In the genomic region with DNA sequence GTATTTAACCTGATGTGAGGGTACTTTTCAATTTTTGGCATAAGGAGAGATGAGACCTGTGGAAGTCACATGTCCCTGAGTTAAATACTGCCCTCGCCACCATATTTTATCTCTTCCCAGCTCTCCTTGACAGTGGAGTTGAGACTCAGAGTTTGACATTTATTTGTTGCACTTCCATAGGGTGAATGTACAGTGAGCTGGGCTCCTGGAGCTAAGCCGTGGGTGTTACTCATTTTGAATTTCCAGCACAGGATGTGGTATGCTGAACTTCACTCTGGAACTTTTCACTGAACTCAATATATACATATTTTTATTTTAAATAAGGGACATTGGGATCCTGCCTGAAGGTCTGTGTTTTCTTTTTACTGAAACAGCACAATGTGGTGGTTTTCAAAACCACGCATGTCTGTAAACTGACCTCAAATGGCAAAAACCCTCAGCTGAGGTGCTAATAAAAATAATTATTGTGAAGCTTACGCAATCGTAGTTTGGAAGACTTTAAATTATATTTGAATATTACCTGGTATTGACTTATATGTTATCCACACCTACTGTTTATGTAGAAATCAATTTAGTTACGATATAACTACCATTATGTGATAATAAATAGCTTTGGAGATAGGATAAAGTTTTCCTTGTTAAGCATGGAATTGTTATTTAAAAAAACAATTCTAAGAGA, we compare ENCODE assay signal across 2 cellular contexts.
TF ChIP-seq lines count a peak whose summit lies in the region.

No MANE protein-coding gene starts in this region.

TF ChIP-seq in HepG2, 621 proteins besides CTCF, POLR2A, EP300 and RAD21:
- no peak for TF ChIP-seq HNRNPK (IDR thresholded peaks at IDR 0.05; ENCODE audit: low read depth, low read length, poor library complexity, severe bottlenecking)
- TF ChIP-seq HES4 (CRISPR knock-in tag; IDR thresholded peaks at IDR 0.05; ENCODE audit: borderline replicate concordance) = no peak
- TF ChIP-seq, protein P1, sequence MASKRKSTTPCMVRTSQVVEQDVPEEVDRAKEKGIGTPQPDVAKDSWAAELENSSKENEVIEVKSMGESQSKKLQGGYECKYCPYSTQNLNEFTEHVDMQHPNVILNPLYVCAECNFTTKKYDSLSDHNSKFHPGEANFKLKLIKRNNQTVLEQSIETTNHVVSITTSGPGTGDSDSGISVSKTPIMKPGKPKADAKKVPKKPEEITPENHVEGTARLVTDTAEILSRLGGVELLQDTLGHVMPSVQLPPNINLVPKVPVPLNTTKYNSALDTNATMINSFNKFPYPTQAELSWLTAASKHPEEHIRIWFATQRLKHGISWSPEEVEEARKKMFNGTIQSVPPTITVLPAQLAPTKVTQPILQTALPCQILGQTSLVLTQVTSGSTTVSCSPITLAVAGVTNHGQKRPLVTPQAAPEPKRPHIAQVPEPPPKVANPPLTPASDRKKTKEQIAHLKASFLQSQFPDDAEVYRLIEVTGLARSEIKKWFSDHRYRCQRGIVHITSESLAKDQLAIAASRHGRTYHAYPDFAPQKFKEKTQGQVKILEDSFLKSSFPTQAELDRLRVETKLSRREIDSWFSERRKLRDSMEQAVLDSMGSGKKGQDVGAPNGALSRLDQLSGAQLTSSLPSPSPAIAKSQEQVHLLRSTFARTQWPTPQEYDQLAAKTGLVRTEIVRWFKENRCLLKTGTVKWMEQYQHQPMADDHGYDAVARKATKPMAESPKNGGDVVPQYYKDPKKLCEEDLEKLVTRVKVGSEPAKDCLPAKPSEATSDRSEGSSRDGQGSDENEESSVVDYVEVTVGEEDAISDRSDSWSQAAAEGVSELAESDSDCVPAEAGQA (IDR thresholded peaks at IDR 0.05; ENCODE audit: low read depth) = no peak
- TF ChIP-seq, protein P1 (CRISPR knock-in tag; IDR thresholded peaks at IDR 0.05; ENCODE audit: borderline replicate concordance) = no peak
- TF ChIP-seq GTF3A (CRISPR knock-in tag; conservative IDR thresholded peaks at IDR 0.05) = no peak
- TF ChIP-seq ZSCAN9 (CRISPR knock-in tag; IDR thresholded peaks at IDR 0.05; ENCODE audit: borderline replicate concordance) = no peak
- no peak for TF ChIP-seq TCF7 (IDR thresholded peaks at IDR 0.05; ENCODE audit: low read depth)
- TF ChIP-seq SATB2 (CRISPR knock-in tag; IDR thresholded peaks at IDR 0.05) = no peak
- peak; percentile 56; the same call in 1 of the 2 replicates for TF ChIP-seq CEBPB (IDR thresholded peaks at IDR 0.05; ENCODE audit: borderline replicate concordance, low read depth, low read length)
- TF ChIP-seq ZFYVE20 (CRISPR knock-in tag; IDR thresholded peaks at IDR 0.05; ENCODE audit: borderline replicate concordance, low read depth) = no peak

TF ChIP-seq in WTC11, 78 proteins besides CTCF, POLR2A, EP300 and RAD21:
- TF ChIP-seq NR2C2 (CRISPR knock-in tag; IDR thresholded peaks at IDR 0.05) (no peak), ZNF416 (CRISPR knock-in tag; IDR thresholded peaks at IDR 0.05) (no peak), OVOL2 (CRISPR knock-in tag; IDR thresholded peaks at IDR 0.05; ENCODE audit: borderline replicate concordance) (no peak), NFATC4 (CRISPR knock-in tag; IDR thresholded peaks at IDR 0.05) (no peak), NFYB (CRISPR knock-in tag; conservative IDR thresholded peaks at IDR 0.05; ENCODE audit: low read depth) (no peak), PRRX2 (CRISPR knock-in tag; IDR thresholded peaks at IDR 0.05) (no peak), CREM (CRISPR knock-in tag; IDR thresholded peaks at IDR 0.05) (no peak), HMGA2 (CRISPR knock-in tag; IDR thresholded peaks at IDR 0.05) (no peak)
- TF ChIP-seq, protein P2, sequence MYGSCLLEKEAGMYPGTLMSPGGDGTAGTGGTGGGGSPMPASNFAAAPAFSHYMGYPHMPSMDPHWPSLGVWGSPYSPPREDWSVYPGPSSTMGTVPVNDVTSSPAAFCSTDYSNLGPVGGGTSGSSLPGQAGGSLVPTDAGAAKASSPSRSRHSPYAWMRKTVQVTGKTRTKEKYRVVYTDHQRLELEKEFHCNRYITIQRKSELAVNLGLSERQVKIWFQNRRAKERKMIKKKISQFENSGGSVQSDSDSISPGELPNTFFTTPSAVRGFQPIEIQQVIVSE (CRISPR knock-in tag; IDR thresholded peaks at IDR 0.05; ENCODE audit: borderline replicate concordance) = no peak
- TF ChIP-seq, protein P3, sequence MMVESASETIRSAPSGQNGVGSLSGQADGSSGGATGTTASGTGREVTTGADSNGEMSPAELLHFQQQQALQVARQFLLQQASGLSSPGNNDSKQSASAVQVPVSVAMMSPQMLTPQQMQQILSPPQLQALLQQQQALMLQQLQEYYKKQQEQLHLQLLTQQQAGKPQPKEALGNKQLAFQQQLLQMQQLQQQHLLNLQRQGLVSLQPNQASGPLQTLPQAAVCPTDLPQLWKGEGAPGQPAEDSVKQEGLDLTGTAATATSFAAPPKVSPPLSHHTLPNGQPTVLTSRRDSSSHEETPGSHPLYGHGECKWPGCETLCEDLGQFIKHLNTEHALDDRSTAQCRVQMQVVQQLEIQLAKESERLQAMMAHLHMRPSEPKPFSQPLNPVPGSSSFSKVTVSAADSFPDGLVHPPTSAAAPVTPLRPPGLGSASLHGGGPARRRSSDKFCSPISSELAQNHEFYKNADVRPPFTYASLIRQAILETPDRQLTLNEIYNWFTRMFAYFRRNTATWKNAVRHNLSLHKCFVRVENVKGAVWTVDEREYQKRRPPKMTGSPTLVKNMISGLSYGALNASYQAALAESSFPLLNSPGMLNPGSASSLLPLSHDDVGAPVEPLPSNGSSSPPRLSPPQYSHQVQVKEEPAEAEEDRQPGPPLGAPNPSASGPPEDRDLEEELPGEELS (CRISPR knock-in tag; IDR thresholded peaks at IDR 0.05) = no peak
- TF ChIP-seq, protein P4, sequence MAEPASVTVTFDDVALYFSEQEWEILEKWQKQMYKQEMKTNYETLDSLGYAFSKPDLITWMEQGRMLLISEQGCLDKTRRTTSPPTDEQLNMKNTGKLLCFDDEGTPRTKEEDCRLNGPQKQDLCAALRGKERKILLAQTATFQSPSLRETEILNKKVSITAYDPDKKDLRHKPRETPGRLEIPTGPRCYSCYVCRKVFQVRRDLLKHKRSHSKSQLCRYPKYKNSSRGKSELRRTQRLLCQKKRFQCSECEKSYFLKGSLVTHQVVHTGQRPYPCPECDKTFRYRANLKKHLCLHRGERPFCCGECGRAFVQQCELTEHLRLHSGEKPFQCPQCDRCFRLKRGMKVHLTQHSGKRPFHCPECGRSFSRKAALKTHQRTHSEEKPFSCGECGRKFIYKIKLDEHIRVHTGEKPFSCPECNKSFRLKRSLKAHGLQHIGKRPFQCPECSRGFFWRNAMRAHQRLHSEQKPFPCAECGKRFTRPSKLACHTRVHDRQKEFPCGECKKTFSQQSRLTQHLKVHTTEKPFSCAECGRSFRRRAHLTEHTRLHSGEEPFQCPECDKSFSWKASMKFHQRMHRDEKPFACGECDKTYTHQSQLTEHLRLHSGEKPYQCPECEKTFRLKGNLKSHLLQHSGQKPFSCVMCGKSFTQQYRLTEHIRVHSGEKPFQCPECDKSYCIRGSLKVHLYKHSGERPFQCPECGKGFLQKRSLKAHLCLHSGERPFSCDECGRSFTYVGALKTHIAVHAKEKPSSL (CRISPR knock-in tag; conservative IDR thresholded peaks at IDR 0.05) = no peak
- TF ChIP-seq, protein P5, sequence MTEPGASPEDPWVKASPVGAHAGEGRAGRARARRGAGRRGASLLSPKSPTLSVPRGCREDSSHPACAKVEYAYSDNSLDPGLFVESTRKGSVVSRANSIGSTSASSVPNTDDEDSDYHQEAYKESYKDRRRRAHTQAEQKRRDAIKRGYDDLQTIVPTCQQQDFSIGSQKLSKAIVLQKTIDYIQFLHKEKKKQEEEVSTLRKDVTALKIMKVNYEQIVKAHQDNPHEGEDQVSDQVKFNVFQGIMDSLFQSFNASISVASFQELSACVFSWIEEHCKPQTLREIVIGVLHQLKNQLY (CRISPR knock-in tag; IDR thresholded peaks at IDR 0.05) = no peak
- TF ChIP-seq, protein P6, sequence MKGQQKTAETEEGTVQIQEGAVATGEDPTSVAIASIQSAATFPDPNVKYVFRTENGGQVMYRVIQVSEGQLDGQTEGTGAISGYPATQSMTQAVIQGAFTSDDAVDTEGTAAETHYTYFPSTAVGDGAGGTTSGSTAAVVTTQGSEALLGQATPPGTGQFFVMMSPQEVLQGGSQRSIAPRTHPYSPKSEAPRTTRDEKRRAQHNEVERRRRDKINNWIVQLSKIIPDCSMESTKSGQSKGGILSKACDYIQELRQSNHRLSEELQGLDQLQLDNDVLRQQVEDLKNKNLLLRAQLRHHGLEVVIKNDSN (CRISPR knock-in tag; IDR thresholded peaks at IDR 0.05) = no peak
- TF ChIP-seq, protein P7, sequence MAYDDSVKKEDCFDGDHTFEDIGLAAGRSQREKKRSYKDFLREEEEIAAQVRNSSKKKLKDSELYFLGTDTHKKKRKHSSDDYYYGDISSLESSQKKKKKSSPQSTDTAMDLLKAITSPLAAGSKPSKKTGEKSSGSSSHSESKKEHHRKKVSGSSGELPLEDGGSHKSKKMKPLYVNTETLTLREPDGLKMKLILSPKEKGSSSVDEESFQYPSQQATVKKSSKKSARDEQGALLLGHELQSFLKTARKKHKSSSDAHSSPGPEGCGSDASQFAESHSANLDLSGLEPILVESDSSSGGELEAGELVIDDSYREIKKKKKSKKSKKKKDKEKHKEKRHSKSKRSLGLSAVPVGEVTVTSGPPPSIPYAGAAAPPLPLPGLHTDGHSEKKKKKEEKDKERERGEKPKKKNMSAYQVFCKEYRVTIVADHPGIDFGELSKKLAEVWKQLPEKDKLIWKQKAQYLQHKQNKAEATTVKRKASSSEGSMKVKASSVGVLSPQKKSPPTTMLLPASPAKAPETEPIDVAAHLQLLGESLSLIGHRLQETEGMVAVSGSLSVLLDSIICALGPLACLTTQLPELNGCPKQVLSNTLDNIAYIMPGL (CRISPR knock-in tag; IDR thresholded peaks at IDR 0.05) = no peak
- TF ChIP-seq, protein P8, sequence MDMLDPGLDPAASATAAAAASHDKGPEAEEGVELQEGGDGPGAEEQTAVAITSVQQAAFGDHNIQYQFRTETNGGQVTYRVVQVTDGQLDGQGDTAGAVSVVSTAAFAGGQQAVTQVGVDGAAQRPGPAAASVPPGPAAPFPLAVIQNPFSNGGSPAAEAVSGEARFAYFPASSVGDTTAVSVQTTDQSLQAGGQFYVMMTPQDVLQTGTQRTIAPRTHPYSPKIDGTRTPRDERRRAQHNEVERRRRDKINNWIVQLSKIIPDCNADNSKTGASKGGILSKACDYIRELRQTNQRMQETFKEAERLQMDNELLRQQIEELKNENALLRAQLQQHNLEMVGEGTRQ (CRISPR knock-in tag; IDR thresholded peaks at IDR 0.05) = no peak
- TF ChIP-seq, protein P9, sequence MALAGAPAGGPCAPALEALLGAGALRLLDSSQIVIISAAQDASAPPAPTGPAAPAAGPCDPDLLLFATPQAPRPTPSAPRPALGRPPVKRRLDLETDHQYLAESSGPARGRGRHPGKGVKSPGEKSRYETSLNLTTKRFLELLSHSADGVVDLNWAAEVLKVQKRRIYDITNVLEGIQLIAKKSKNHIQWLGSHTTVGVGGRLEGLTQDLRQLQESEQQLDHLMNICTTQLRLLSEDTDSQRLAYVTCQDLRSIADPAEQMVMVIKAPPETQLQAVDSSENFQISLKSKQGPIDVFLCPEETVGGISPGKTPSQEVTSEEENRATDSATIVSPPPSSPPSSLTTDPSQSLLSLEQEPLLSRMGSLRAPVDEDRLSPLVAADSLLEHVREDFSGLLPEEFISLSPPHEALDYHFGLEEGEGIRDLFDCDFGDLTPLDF (CRISPR knock-in tag; IDR thresholded peaks at IDR 0.05) = no peak
